ENCODE assay signal across 28 cellular contexts in the genomic region with DNA sequence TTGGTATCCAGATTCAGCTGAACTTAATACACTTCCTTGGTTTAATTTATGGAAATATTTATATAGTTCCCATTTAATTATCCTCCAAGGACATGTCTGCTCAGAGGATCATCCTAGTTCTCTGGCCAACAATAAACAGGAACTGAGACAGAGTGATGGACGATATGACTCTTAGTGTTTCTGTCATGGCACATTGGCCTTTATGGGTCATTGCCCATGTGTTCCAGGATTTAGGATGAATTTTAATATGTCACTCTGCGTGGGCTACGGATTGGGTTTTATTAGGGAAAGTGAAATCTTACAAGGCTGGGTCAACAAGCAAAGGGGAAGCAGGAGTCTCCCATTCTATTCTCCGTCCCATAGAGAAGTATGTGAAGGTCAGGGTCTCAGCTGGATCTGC.
"Had no signal": no experiment of that assay in that cellular context is flagged by ENCODE, and none has a peak within 500 bp of the region (broad histone marks: within the 10 kb centered on the region; RNA-seq: fewer than 3 reads in every experiment).

No MANE protein-coding gene starts in this region.

- H3K36me3 Mint-ChIP-seq: activated naive CD8-positive, alpha-beta T cell treated with anti-CD3 and anti-CD28 coated beads for 36 hours; memory B cell; naive thymus-derived CD4-positive, alpha-beta T cell; stimulated activated effector memory CD8-positive, alpha-beta T cell treated with anti-CD3 and anti-CD28 coated beads, Interleukin-12 subunit alpha, Interleukin-12 subunit beta, amount 100 ng/mL, for 72 hours had no signal

- H3K4me1 Mint-ChIP-seq: activated naive CD8-positive, alpha-beta T cell treated with anti-CD3 and anti-CD28 coated beads for 36 hours had no signal

- H3K27ac ChIP-seq: adrenal gland, ascending aorta, brain microvascular endothelial cell, pancreas, prostate gland, skin epidermis, tibial artery had no signal

- DNase-seq: activated CD4-positive, alpha-beta T cell treated with anti-CD3 and anti-CD28 coated beads for 48 hours; activated CD4-positive, alpha-beta T cell treated with anti-CD3 and anti-CD28 coated beads, Interleukin-2, amount 50 U/mL, for 48 hours; activated CD8-positive, alpha-beta memory T cell treated with anti-CD3 and anti-CD28 coated beads, Interleukin-2, amount 50 U/mL, for 4 hours; activated effector memory CD4-positive, alpha-beta T cell treated with anti-CD3 and anti-CD28 coated beads, Interleukin-2, amount 50 U/mL, for 16 hours; activated naive CD4-positive, alpha-beta T cell treated with anti-CD3 and anti-CD28 coated beads for 36 hours; activated naive CD8-positive, alpha-beta T cell treated with anti-CD3 and anti-CD28 coated beads for 36 hours; activated T-cell treated with anti-CD3 and anti-CD28 coated beads, Interleukin-2, amount 50 U/mL, for 1 hour; brain microvascular endothelial cell; cortex of kidney; heart left ventricle; midbrain; naive thymus-derived CD4-positive, alpha-beta T cell; nucleus accumbens; pancreas; retina; stimulated activated CD4-positive, alpha-beta T cell treated with anti-CD3 and anti-CD28 coated beads, Interleukin-4, amount 100 ng/mL, for 24 hours; stomach; tibial artery; upper lobe of right lung had no signal

- H3K27ac Mint-ChIP-seq: activated naive CD4-positive, alpha-beta T cell treated with anti-CD3 and anti-CD28 coated beads for 36 hours; activated naive CD8-positive, alpha-beta T cell treated with anti-CD3 and anti-CD28 coated beads for 36 hours; activated T-helper 1 cell treated with anti-CD3 and anti-CD28 coated beads, Interleukin-12 subunit alpha, Interleukin-12 subunit beta, Interleukin-2, Interleukin-4 antibody, amounts not matched to agents 30 ng/mL and 10 ng/mL and 1 ng/mL, durations not matched to agents 14 hours and 24 hours and 36 hours; memory B cell; naive thymus-derived CD4-positive, alpha-beta T cell; stimulated activated effector memory CD8-positive, alpha-beta T cell treated with anti-CD3 and anti-CD28 coated beads, Interleukin-12 subunit alpha, Interleukin-12 subunit beta, amount 100 ng/mL, for 72 hours; T-helper 2 cell treated with Interferon-gamma antibody and Interleukin-4, amounts not matched to agents 5 μg/mL and 100 μg/mL, for 36 hours had no signal

- H3K27me3 ChIP-seq: adrenal gland, ascending aorta, pancreas had no signal

- H3K9me3 Mint-ChIP-seq: activated naive CD4-positive, alpha-beta T cell treated with anti-CD3 and anti-CD28 coated beads for 36 hours; activated naive CD8-positive, alpha-beta T cell treated with anti-CD3 and anti-CD28 coated beads for 36 hours; activated T-helper 1 cell treated with anti-CD3 and anti-CD28 coated beads, Interleukin-12 subunit alpha, Interleukin-12 subunit beta, Interleukin-2, Interleukin-4 antibody, amounts not matched to agents 30 ng/mL and 10 ng/mL and 1 ng/mL, durations not matched to agents 14 hours and 24 hours and 36 hours; memory B cell; stimulated activated effector memory CD8-positive, alpha-beta T cell treated with anti-CD3 and anti-CD28 coated beads, Interleukin-12 subunit alpha, Interleukin-12 subunit beta, amount 100 ng/mL, for 72 hours; T-helper 2 cell treated with Interferon-gamma antibody and Interleukin-4, amounts not matched to agents 5 μg/mL and 100 μg/mL, for 36 hours had no signal

- H3K36me3 ChIP-seq: adrenal gland, ascending aorta, brain microvascular endothelial cell, heart left ventricle, pancreas, prostate gland, stomach, tibial artery, upper lobe of right lung had no signal

- H3K9me3 ChIP-seq: adrenal gland, ascending aorta, pancreas, prostate gland, stomach, tibial artery, upper lobe of right lung had no signal

- H3K4me3 Mint-ChIP-seq: activated naive CD4-positive, alpha-beta T cell treated with anti-CD3 and anti-CD28 coated beads for 36 hours; activated naive CD8-positive, alpha-beta T cell treated with anti-CD3 and anti-CD28 coated beads for 36 hours; activated T-helper 1 cell treated with anti-CD3 and anti-CD28 coated beads, Interleukin-12 subunit alpha, Interleukin-12 subunit beta, Interleukin-2, Interleukin-4 antibody, amounts not matched to agents 30 ng/mL and 10 ng/mL and 1 ng/mL, durations not matched to agents 14 hours and 24 hours and 36 hours; memory B cell; naive thymus-derived CD4-positive, alpha-beta T cell; stimulated activated effector memory CD8-positive, alpha-beta T cell treated with anti-CD3 and anti-CD28 coated beads, Interleukin-12 subunit alpha, Interleukin-12 subunit beta, amount 100 ng/mL, for 72 hours; T-helper 2 cell treated with Interferon-gamma antibody and Interleukin-4, amounts not matched to agents 5 μg/mL and 100 μg/mL, for 36 hours had no signal

- H3K4me1 ChIP-seq: ascending aorta, pancreas, prostate gland, stomach, tibial artery, upper lobe of right lung had no signal

- H3K4me3 ChIP-seq: adrenal gland, ascending aorta, heart left ventricle, pancreas, prostate gland, skin epidermis, stomach, tibial artery, upper lobe of right lung had no signal

- ATAC-seq: heart left ventricle; naive thymus-derived CD4-positive, alpha-beta T cell; pancreas; sciatic nerve; stimulated activated effector memory CD8-positive, alpha-beta T cell treated with anti-CD3 and anti-CD28 coated beads, Interleukin-12 subunit alpha, Interleukin-12 subunit beta, amount 100 ng/mL, for 72 hours had no signal
